ENCODE assay signal across 8 cellular contexts in the genomic region with DNA sequence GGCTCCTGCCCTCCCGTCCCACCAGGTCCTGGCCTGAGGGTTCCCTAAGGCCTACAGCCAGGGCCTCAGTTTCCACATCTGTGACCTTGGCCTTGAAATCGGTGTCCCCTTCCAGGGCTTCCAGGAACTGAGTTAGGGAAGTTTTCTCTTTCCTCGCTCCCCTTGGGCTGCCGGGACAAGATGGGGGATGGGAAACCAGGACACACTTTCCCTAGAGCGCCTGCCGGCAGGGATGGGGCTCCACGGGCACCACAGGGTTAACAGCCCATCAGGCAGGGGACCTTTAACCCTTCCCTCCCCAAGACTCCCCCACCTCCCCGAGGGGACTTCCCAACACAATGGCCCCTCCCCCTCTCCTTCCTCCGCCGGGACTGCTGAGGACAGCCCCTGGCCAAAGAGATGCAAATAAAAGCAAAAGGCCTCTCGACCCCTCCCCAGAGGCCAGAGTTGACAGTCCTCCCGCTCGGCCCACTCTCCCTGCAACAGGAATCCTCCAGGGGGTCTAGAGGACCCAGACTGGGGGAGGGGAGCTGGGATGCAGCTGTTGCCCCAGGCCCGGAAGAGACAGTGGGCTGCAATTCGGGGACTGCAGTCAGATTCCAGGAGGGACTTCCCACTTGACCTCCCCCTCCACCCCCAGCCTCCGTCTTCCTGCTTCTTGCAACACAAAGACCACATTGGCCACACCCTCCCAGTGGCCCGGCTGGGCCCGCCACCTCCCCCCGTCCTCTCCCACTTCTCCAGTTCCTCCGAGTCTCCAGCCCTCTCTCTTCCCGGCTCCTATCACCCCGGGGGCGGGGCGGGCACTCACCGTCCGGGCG. TPM values are rescaled to one million over a fixed set of nuclear protein-coding genes. Genes with fewer than 3 reads are reported as not detected.
A peak's percentile ranks its signal among the peaks of the same experiment; 100 is the strongest.
DNase-seq lines count a peak whose midpoint lies in the region; ATAC-seq and TF ChIP-seq lines count a peak whose summit lies in the region.

No MANE protein-coding gene starts in this region.

- H3K4me3 ChIP-seq in BJ (ENCODE audit: low read depth, low read length) (peak overlapping the region; percentile 77), fibroblast of the aortic adventitia (ENCODE audit: low read depth, low read length) (peak overlapping the region; percentile 100), urinary bladder (ENCODE audit: low read depth, low read length) (peak overlapping the region; percentile 55)

- TF ChIP-seq CTCF in BJ (IDR thresholded peaks at IDR 0.05; ENCODE audit: insufficient read depth, low read depth, low read length) = no peak
- no peak for TF ChIP-seq CTCF in fibroblast of the aortic adventitia (IDR thresholded peaks at IDR 0.05; ENCODE audit: insufficient read depth, low read length)
- TF ChIP-seq CTCF in natural killer cell (IDR thresholded peaks at IDR 0.05) = no peak

- H3K27ac Mint-ChIP-seq in natural killer cell = no peak overlapping the region

- no peaks in the 10 kb centered on the region for H3K4me1 ChIP-seq in urinary bladder (ENCODE audit: insufficient read depth)

- H3K9me3 Mint-ChIP-seq in activated T-cell treated with anti-CD3 and anti-CD28 coated beads, Interleukin-2, amount 50 U/mL, for 4 hours = no peaks in the 10 kb centered on the region
- H3K9me3 Mint-ChIP-seq in natural killer cell = no peaks in the 10 kb centered on the region

- intact Hi-C loops in natural killer cell (cut with micrococcal nuclease) = loop anchor here (5.0 kb wide), 3 partner anchors 45 to 115 kb away; partner anchors contain the start of genes INAFM1 and ZC3H4

- TF ChIP-seq POLR2A in GM19099 (IDR thresholded peaks at IDR 0.05; ENCODE audit: extremely low read depth, insufficient read length, low read depth) = peak; percentile 64

- H3K27ac ChIP-seq in urinary bladder (ENCODE audit: low read depth) = peak overlapping the region; percentile 98

- POLR2A ChIA-PET in BJ (lab: Charles Lee) = interaction anchor here (0.6 to 1.2 kb wide), 2 partner anchors 16 to 180 kb away, joined by 9 to 21 read pairs; no protein-coding TSS in a partner anchor

- no peak for ATAC-seq in activated T-cell treated with anti-CD3 and anti-CD28 coated beads, Interleukin-2, amount 50 U/mL, for 4 hours
- ATAC-seq in natural killer cell (no peak), HG02642 (IDR thresholded peaks at IDR 0.05; ENCODE audit: poor library complexity, unreplicated experiment) (no peak)

- no peaks in the 10 kb centered on the region for H3K27me3 Mint-ChIP-seq in activated T-cell treated with anti-CD3 and anti-CD28 coated beads, Interleukin-2, amount 50 U/mL, for 4 hours (ENCODE audit: low read depth)
- peaks cover 0 to 2% of the 10 kb centered on the region in 2 donors for H3K27me3 Mint-ChIP-seq in natural killer cell (ENCODE audit: low read depth in 2 of 2)

- CTCF ChIA-PET in BJ (lab: Yijun Ruan, JAX) = interaction anchor here (0.7 to 7.1 kb wide), 5 partner anchors 16 to 77 kb away, joined by 3 to 51 read pairs (median 3); no protein-coding TSS in a partner anchor

- H3K27me3 ChIP-seq in BJ (ENCODE audit: control insufficient read depth, insufficient read depth, low read length) = no peaks in the 10 kb centered on the region

- H3K36me3 Mint-ChIP-seq in activated T-cell treated with anti-CD3 and anti-CD28 coated beads, Interleukin-2, amount 50 U/mL, for 4 hours (ENCODE audit: insufficient read depth) = no peaks in the 10 kb centered on the region
- no peaks in the 10 kb centered on the region for H3K36me3 Mint-ChIP-seq in natural killer cell

- 4% methylated on average over 27 of the region's 27 CpGs for WGBS in urinary bladder

- H3K36me3 ChIP-seq in BJ (ENCODE audit: control insufficient read depth, insufficient read depth, low read length) = peaks cover 8% of the 10 kb centered on the region
- no peaks in the 10 kb centered on the region for H3K36me3 ChIP-seq in urinary bladder (ENCODE audit: insufficient read depth)

- H3K4me1 Mint-ChIP-seq in activated T-cell treated with anti-CD3 and anti-CD28 coated beads, Interleukin-2, amount 50 U/mL, for 4 hours (ENCODE audit: low read depth) = peaks cover 29% of the 10 kb centered on the region
- H3K4me1 Mint-ChIP-seq in natural killer cell = peaks cover 19 to 29% of the 10 kb centered on the region in 2 donors

- peak; percentile 70 for DNase-seq in BJ (ENCODE audit: low read depth)
- peak; percentile 87 for DNase-seq in NCI-H510A treated with DMSO at 0.1 percent for 48 hours (lab: John Stamatoyannopoulos, UW)
- DNase-seq in activated T-cell treated with anti-CD3 and anti-CD28 coated beads, Interleukin-2, amount 50 U/mL, for 4 hours = no peak
- peak; percentile 95 for DNase-seq in fibroblast of the aortic adventitia (ENCODE audit: low read depth)
- peak; percentile 51 for DNase-seq in natural killer cell

- H3K4me3 Mint-ChIP-seq in activated T-cell treated with anti-CD3 and anti-CD28 coated beads, Interleukin-2, amount 50 U/mL, for 4 hours = peak overlapping the region; percentile 75
- peak overlapping the region; percentile 85 for H3K4me3 Mint-ChIP-seq in natural killer cell

RNA-seq across cellular contexts. Expression of gene BBC3, which starts 3.4 kb away (rescaled TPM):
- polyA plus RNA-seq in BJ (2011; rRNA removed) (5.2 and 5.7 TPM in 2 replicates), urinary bladder (6.7 TPM)
- 4.4 and 6.5 TPM in 2 replicates for polyA minus RNA-seq in BJ (2011; rRNA and poly(A)+ RNA removed)
- 1 to 10 TPM; 4.4 to 6.0 (median 5.7) TPM for total RNA-seq in activated T-cell treated with anti-CD3 and anti-CD28 coated beads, Interleukin-2, amount 50 U/mL, for 4 hours
- total RNA-seq in fibroblast of the aortic adventitia (ENCODE audit: low replicate concordance) (9.2 and 12.9 TPM in 2 replicates), natural killer cell (10 to 100 TPM; 39.9 to 45.1 (median 43.9) TPM), urinary bladder (1.3 TPM)

RNA-seq across cellular contexts. Expression of gene CCDC9, which starts 28.8 kb away (rescaled TPM):
- polyA plus RNA-seq in BJ (2011; rRNA removed) (4.1 and 5.5 TPM in 2 replicates), urinary bladder (36.6 TPM)
- 3.6 and 4.8 TPM in 2 replicates for polyA minus RNA-seq in BJ (2011; rRNA and poly(A)+ RNA removed)
- total RNA-seq in activated T-cell treated with anti-CD3 and anti-CD28 coated beads, Interleukin-2, amount 50 U/mL, for 4 hours = 10 to 100 TPM; 24.0 to 34.5 (median 30.4) TPM
- total RNA-seq in fibroblast of the aortic adventitia (ENCODE audit: low replicate concordance) (6.5 and 16.3 TPM in 2 replicates), natural killer cell (10 to 100 TPM; 49.6 to 55.8 (median 55.4) TPM), urinary bladder (8.0 TPM)

RNA-seq across cellular contexts. Expression of gene INAFM1, which starts 47.1 kb away (rescaled TPM):
- 2.2 and 2.9 TPM in 2 replicates for polyA plus RNA-seq in BJ (2011; rRNA removed)
- polyA minus RNA-seq in BJ (2011; rRNA and poly(A)+ RNA removed) = 1.00 and 1.8 TPM in 2 replicates
- total RNA-seq in activated T-cell treated with anti-CD3 and anti-CD28 coated beads, Interleukin-2, amount 50 U/mL, for 4 hours = 10 to 100 TPM in 2 of 3 donors, 1 to 10 TPM in 1; 9.9 to 10.1 (median 10.0) TPM
- total RNA-seq in fibroblast of the aortic adventitia (ENCODE audit: low replicate concordance) = 1.6 and 2.3 TPM in 2 replicates
- total RNA-seq in natural killer cell = 10 to 100 TPM in 1 of 3 donors, 1 to 10 TPM in 2; 9.1 to 10.3 (median 9.5) TPM
- total RNA-seq in urinary bladder = 2.8 TPM
- 32.0 TPM for polyA plus RNA-seq in urinary bladder
